8 cellular contexts compared by ENCODE assay signal in genomic region chr5:140372971-140373487, GRCh38. TPM values are rescaled to one million over a fixed set of nuclear protein-coding genes. Genes with fewer than 3 reads are reported as not detected.
DNase-seq lines count a peak whose midpoint lies in the region; ATAC-seq and TF ChIP-seq lines count a peak whose summit lies in the region.

No MANE protein-coding gene starts in this region.

- peak overlapping the region in 1 of 9 donors; percentile 4 for H3K27ac Mint-ChIP-seq in naive thymus-derived CD4-positive, alpha-beta T cell

- TF ChIP-seq CTCF in fibroblast of pulmonary artery (IDR thresholded peaks at IDR 0.05; ENCODE audit: low read length, missing control alignments) (peak; percentile 88), tibial nerve (IDR thresholded peaks at IDR 0.05) (peak; percentile 75 to 92 (median 81))

- 4 to 16% methylated on average over 2 of the region's 2 CpGs for WGBS in tibial nerve, 2 donors

- no peaks in the 10 kb centered on the region for H3K9me3 ChIP-seq in naive thymus-derived CD4-positive, alpha-beta T cell (ENCODE audit: control insufficient read depth in 2 of 3, low read length in 3 of 3)
- no peaks in the 10 kb centered on the region for H3K9me3 ChIP-seq in tibial nerve

- CTCF ChIA-PET in naive thymus-derived CD4-positive, alpha-beta T cell (lab: Charles Lee): interaction anchor here (0.9 to 3.8 kb wide), 10 partner anchors 8 to 348 kb away, joined by 3 to 37 read pairs (median 4); no protein-coding TSS in a partner anchor

- H3K36me3 Mint-ChIP-seq in naive thymus-derived CD4-positive, alpha-beta T cell: no peaks in the 10 kb centered on the region

- no peaks in the 10 kb centered on the region for H3K27me3 Mint-ChIP-seq in naive thymus-derived CD4-positive, alpha-beta T cell

- H3K27ac ChIP-seq in naive thymus-derived CD4-positive, alpha-beta T cell (ENCODE audit: low read depth, low read length): no peak overlapping the region
- peak overlapping the region in 2 of 4 donors; percentile 32 to 36 for H3K27ac ChIP-seq in tibial nerve

- no peak overlapping the region for H3K4me3 ChIP-seq in fibroblast of pulmonary artery (replicated peaks; ENCODE audit: low read depth, low read length)
- no peak overlapping the region for H3K4me3 ChIP-seq in naive thymus-derived CD4-positive, alpha-beta T cell (ENCODE audit: low read length)
- H3K4me3 ChIP-seq in tibial nerve: no peak overlapping the region

- intact Hi-C loops in naive thymus-derived CD4-positive, alpha-beta T cell (cut with micrococcal nuclease): loop anchor here (1.0 to 2.0 kb wide), 3 partner anchors 28 to 347 kb away; partner anchors contain the start of gene ANKHD1 (in 1 of the 2)

- no peak overlapping the region for H3K4me3 Mint-ChIP-seq in naive thymus-derived CD4-positive, alpha-beta T cell

- DNase-seq in DMS 273 treated with DMSO at 0.1 percent for 48 hours (lab: John Stamatoyannopoulos, UW): peak; percentile 52
- peak; percentile 62 for DNase-seq in HCEC 1CT
- DNase-seq in NCI-H69 (lab: John Stamatoyannopoulos, UW): peak; percentile 88
- peak; percentile 17 for DNase-seq in activated T-cell treated with anti-CD3 and anti-CD28 coated beads for 24 hours (ENCODE audit: low read depth)
- DNase-seq in fibroblast of pulmonary artery (ENCODE audit: low read depth): peak; percentile 89
- DNase-seq in naive thymus-derived CD4-positive, alpha-beta T cell: peak in 6 of 9 donors; percentile 22 to 47 (median 36)
- peak; percentile 42 to 69 for DNase-seq in tibial nerve (ENCODE audit: low spot score in 2 of 2)
- DNase-seq in NOMO-1 treated with DMSO at 0.1 percent for 48 hours (lab: John Stamatoyannopoulos, UW; ENCODE audit: unreplicated experiment): no peak

- H3K9me3 Mint-ChIP-seq in naive thymus-derived CD4-positive, alpha-beta T cell: peaks cover 0 to 3% (median 0%) of the 10 kb centered on the region in 11 donors

- no peak for TF ChIP-seq POLR2A in tibial nerve (IDR thresholded peaks at IDR 0.05)

- no peaks in the 10 kb centered on the region for H3K4me1 ChIP-seq in naive thymus-derived CD4-positive, alpha-beta T cell (ENCODE audit: control insufficient read depth in 2 of 2, insufficient read depth in 2 of 2, low read length in 2 of 2)
- peaks cover 0 to 11% (median 0%) of the 10 kb centered on the region in 4 donors for H3K4me1 ChIP-seq in tibial nerve

- TF ChIP-seq EP300 in tibial nerve (IDR thresholded peaks at IDR 0.05): peak in 1 of 2 donors; percentile 22

- no peaks in the 10 kb centered on the region for H3K36me3 ChIP-seq in naive thymus-derived CD4-positive, alpha-beta T cell (ENCODE audit: control insufficient read depth in 2 of 3, insufficient read depth in 3 of 3, low read length in 3 of 3)
- no peaks in the 10 kb centered on the region for H3K36me3 ChIP-seq in tibial nerve

- no peaks in the 10 kb centered on the region for H3K27me3 ChIP-seq in naive thymus-derived CD4-positive, alpha-beta T cell (ENCODE audit: control insufficient read depth in 2 of 2, insufficient read depth in 2 of 2, low read length in 2 of 2)
- H3K27me3 ChIP-seq in tibial nerve: no peaks in the 10 kb centered on the region

- H3K4me1 Mint-ChIP-seq in naive thymus-derived CD4-positive, alpha-beta T cell: peaks cover 0 to 8% (median 4%) of the 10 kb centered on the region in 7 donors

- POLR2A ChIA-PET in naive thymus-derived CD4-positive, alpha-beta T cell (lab: Charles Lee): interaction anchor here (0.8 to 1.6 kb wide), 3 partner anchors 28 to 337 kb away, joined by 3 to 4 read pairs (median 3); partner anchors contain the start of gene ANKHD1

- peak; percentile 76 for ATAC-seq in naive thymus-derived CD4-positive, alpha-beta T cell

RNA-seq across cellular contexts. Expression of gene SLC4A9, which starts 13.0 kb away (rescaled TPM):
- under 1 TPM in 3 of 5 experiments, not detected in 2; 0.13 to 0.96 (median 0.34) TPM for total RNA-seq in naive thymus-derived CD4-positive, alpha-beta T cell
- polyA plus RNA-seq in naive thymus-derived CD4-positive, alpha-beta T cell: not detected
- not detected for total RNA-seq in tibial nerve

RNA-seq across cellular contexts. Expression of gene HBEGF, which starts 26.6 kb away (rescaled TPM):
- 10 to 100 TPM in 3 of 5 experiments, under 1 TPM in 2; 0.35 to 95.5 (median 11.6) TPM for total RNA-seq in naive thymus-derived CD4-positive, alpha-beta T cell
- not detected for polyA plus RNA-seq in naive thymus-derived CD4-positive, alpha-beta T cell
- total RNA-seq in tibial nerve: 10 to 100 TPM; 27.1 to 30.9 (median 27.8) TPM

RNA-seq across cellular contexts. Expression of gene ANKHD1, which starts 28.6 kb away (rescaled TPM):
- total RNA-seq in naive thymus-derived CD4-positive, alpha-beta T cell: 100 to 1,000 TPM; 145 to 240 (median 217) TPM
- 10 to 100 TPM; 63.1 to 87.1 TPM for polyA plus RNA-seq in naive thymus-derived CD4-positive, alpha-beta T cell
- total RNA-seq in tibial nerve: 100 to 1,000 TPM; 119 to 212 (median 162) TPM
